9 cellular contexts compared by ENCODE assay signal in genomic region chr12:123242083-123242904, GRCh38. TPM values are rescaled to one million over a fixed set of nuclear protein-coding genes. Genes with fewer than 3 reads are reported as not detected.
DNase-seq lines count a peak whose midpoint lies in the region; ATAC-seq and TF ChIP-seq lines count a peak whose summit lies in the region.
"Had no signal": no experiment of that assay in that cellular context is flagged by ENCODE, and none has a peak within 500 bp of the region (broad histone marks: within the 10 kb centered on the region; RNA-seq: fewer than 3 reads in every experiment).

No MANE protein-coding gene starts in this region.

- no peaks in the 10 kb centered on the region for H3K36me3 Mint-ChIP-seq in natural killer cell
- peaks cover 7% of the 10 kb centered on the region for H3K36me3 Mint-ChIP-seq in natural killer cell treated with Interleukin-12 subunit alpha and Interleukin-12 subunit beta and Interleukin-15 and Interleukin-18, amount 100 ng/mL, for 72 hours
- H3K36me3 Mint-ChIP-seq in WTC11, result peaks cover 30% of the 10 kb centered on the region

- no peak overlapping the region for H3K4me3 Mint-ChIP-seq in natural killer cell
- H3K4me3 Mint-ChIP-seq in natural killer cell treated with Interleukin-12 subunit alpha and Interleukin-12 subunit beta and Interleukin-15 and Interleukin-18, amount 100 ng/mL, for 72 hours, result no peak overlapping the region
- H3K4me3 Mint-ChIP-seq in WTC11, result no peak overlapping the region

- TF ChIP-seq CTCF in natural killer cell (IDR thresholded peaks at IDR 0.05) (no peak), WTC11 (IDR thresholded peaks at IDR 0.05) (no peak)

- H3K4me1 Mint-ChIP-seq in natural killer cell (peaks cover 38 to 39% of the 10 kb centered on the region in 2 donors), WTC11 (no peaks in the 10 kb centered on the region)
- peaks cover 25 to 40% of the 10 kb centered on the region in 2 donors for H3K4me1 Mint-ChIP-seq in natural killer cell treated with Interleukin-12 subunit alpha and Interleukin-12 subunit beta and Interleukin-15 and Interleukin-18, amount 100 ng/mL, for 72 hours (ENCODE audit: low read depth in 2 of 2)

- H3K27ac Mint-ChIP-seq in natural killer cell (peak overlapping the region; percentile 55 to 75), WTC11 (peak overlapping the region; percentile 32; the same call in 1 of the 2 replicates)
- H3K27ac Mint-ChIP-seq in natural killer cell treated with Interleukin-12 subunit alpha and Interleukin-12 subunit beta and Interleukin-15 and Interleukin-18, amount 100 ng/mL, for 72 hours, result peak overlapping the region in 1 of 2 donors; percentile 59

- intact Hi-C loops in natural killer cell (cut with micrococcal nuclease), result no loop called here

- POLR2A ChIA-PET in WTC11 (lab: Charles Lee), result interaction anchor here (0.9 to 1.1 kb wide), 2 partner anchors 10 to 27 kb away, joined by 3 to 4 read pairs; partner anchors contain the start of gene MPHOSPH9

- no peak for DNase-seq in natural killer cell
- DNase-seq in natural killer cell treated with Interleukin-12 subunit alpha and Interleukin-12 subunit beta and Interleukin-15 and Interleukin-18, amount 100 ng/mL, for 72 hours (ENCODE audit: low spot score), result no peak
- DNase-seq in WTC11 (ENCODE audit: low spot score), result no peak
- DNase-seq in left lobe of liver (ENCODE audit: low spot score), result no peak
- no peak for DNase-seq in globus pallidus (ENCODE audit: low spot score)
- no peak for DNase-seq in D341Med (ENCODE audit: low spot score)
- no peak for DNase-seq in HK-2 (ENCODE audit: unreplicated experiment)
- DNase-seq: DND-41 had no signal

- ATAC-seq in natural killer cell (no peak), WTC11 (no peak), left lobe of liver (peak; percentile 26), GM18502 (IDR thresholded peaks at IDR 0.05; ENCODE audit: poor library complexity, unreplicated experiment) (no peak)
- no peak for ATAC-seq in natural killer cell treated with Interleukin-12 subunit alpha and Interleukin-12 subunit beta and Interleukin-15 and Interleukin-18, amount 100 ng/mL, for 72 hours

- CTCF ChIA-PET in WTC11 (lab: Charles Lee), result interaction anchor here (1.3 kb wide), 1 partner anchor 9 kb away, joined by 4 read pairs; the partner anchor contains the start of genes MPHOSPH9 and MTRFR

- H3K9me3 Mint-ChIP-seq in natural killer cell (no peaks in the 10 kb centered on the region), WTC11 (peaks cover 5% of the 10 kb centered on the region)
- no peaks in the 10 kb centered on the region for H3K9me3 Mint-ChIP-seq in natural killer cell treated with Interleukin-12 subunit alpha and Interleukin-12 subunit beta and Interleukin-15 and Interleukin-18, amount 100 ng/mL, for 72 hours

- H3K27me3 Mint-ChIP-seq in natural killer cell (ENCODE audit: low read depth in 2 of 2), result no peaks in the 10 kb centered on the region
- no peaks in the 10 kb centered on the region for H3K27me3 Mint-ChIP-seq in natural killer cell treated with Interleukin-12 subunit alpha and Interleukin-12 subunit beta and Interleukin-15 and Interleukin-18, amount 100 ng/mL, for 72 hours
- H3K27me3 Mint-ChIP-seq in WTC11 (ENCODE audit: low read depth), result no peaks in the 10 kb centered on the region

TF ChIP-seq in WTC11, 78 proteins besides CTCF, POLR2A, EP300 and RAD21:
- TF ChIP-seq GTF2I (CRISPR knock-in tag; conservative IDR thresholded peaks at IDR 0.05) (no peak), HMGXB4 (CRISPR knock-in tag; IDR thresholded peaks at IDR 0.05) (no peak), FOXP4 (CRISPR knock-in tag; IDR thresholded peaks at IDR 0.05) (no peak), SOX15 (CRISPR knock-in tag; IDR thresholded peaks at IDR 0.05) (no peak), ZNF425 (CRISPR knock-in tag; conservative IDR thresholded peaks at IDR 0.05) (no peak), IRF2 (CRISPR knock-in tag; IDR thresholded peaks at IDR 0.05; ENCODE audit: borderline replicate concordance, low read depth) (no peak), PREB (CRISPR knock-in tag; IDR thresholded peaks at IDR 0.05; ENCODE audit: borderline replicate concordance) (no peak), MXD4 (CRISPR knock-in tag; IDR thresholded peaks at IDR 0.05; ENCODE audit: borderline replicate concordance) (no peak), IRF1 (CRISPR knock-in tag; IDR thresholded peaks at IDR 0.05) (no peak)

RNA-seq across cellular contexts. Expression of gene MTRFR, which starts 9.1 kb away (rescaled TPM):
- total RNA-seq in natural killer cell, result 10 to 100 TPM; 16.2 to 18.5 (median 17.0) TPM
- 10 to 100 TPM; 17.9 to 37.6 TPM for total RNA-seq in natural killer cell treated with Interleukin-12 subunit alpha and Interleukin-12 subunit beta and Interleukin-15 and Interleukin-18, amount 100 ng/mL, for 72 hours
- 14.0 to 15.7 TPM (median 14.7 TPM) in 3 replicates for total RNA-seq in WTC11 (2021)
- 7.4 TPM for total RNA-seq in left lobe of liver

RNA-seq across cellular contexts. Expression of gene MPHOSPH9, which starts 9.4 kb away (rescaled TPM):
- total RNA-seq in natural killer cell, result 100 to 1,000 TPM in 2 of 3 donors, 10 to 100 TPM in 1; 97.6 to 114 (median 109) TPM
- 100 to 1,000 TPM in 1 of 2 donors, 10 to 100 TPM in 1; 50.1 to 117 TPM for total RNA-seq in natural killer cell treated with Interleukin-12 subunit alpha and Interleukin-12 subunit beta and Interleukin-15 and Interleukin-18, amount 100 ng/mL, for 72 hours
- total RNA-seq in WTC11 (2021), result 47.5 to 59.0 TPM (median 52.8 TPM) in 3 replicates
- total RNA-seq in left lobe of liver, result 22.2 TPM

RNA-seq across cellular contexts. Expression of gene CDK2AP1, which starts 29.4 kb away (rescaled TPM):
- total RNA-seq in natural killer cell (10 to 100 TPM in 2 of 3 donors, 1 to 10 TPM in 1; 8.2 to 13.3 (median 11.6) TPM), WTC11 (2021) (138 to 151 TPM (median 142 TPM) in 3 replicates), left lobe of liver (31.3 TPM)
- total RNA-seq in natural killer cell treated with Interleukin-12 subunit alpha and Interleukin-12 subunit beta and Interleukin-15 and Interleukin-18, amount 100 ng/mL, for 72 hours, result 10 to 100 TPM; 22.4 to 32.0 TPM
